In the genomic region with DNA sequence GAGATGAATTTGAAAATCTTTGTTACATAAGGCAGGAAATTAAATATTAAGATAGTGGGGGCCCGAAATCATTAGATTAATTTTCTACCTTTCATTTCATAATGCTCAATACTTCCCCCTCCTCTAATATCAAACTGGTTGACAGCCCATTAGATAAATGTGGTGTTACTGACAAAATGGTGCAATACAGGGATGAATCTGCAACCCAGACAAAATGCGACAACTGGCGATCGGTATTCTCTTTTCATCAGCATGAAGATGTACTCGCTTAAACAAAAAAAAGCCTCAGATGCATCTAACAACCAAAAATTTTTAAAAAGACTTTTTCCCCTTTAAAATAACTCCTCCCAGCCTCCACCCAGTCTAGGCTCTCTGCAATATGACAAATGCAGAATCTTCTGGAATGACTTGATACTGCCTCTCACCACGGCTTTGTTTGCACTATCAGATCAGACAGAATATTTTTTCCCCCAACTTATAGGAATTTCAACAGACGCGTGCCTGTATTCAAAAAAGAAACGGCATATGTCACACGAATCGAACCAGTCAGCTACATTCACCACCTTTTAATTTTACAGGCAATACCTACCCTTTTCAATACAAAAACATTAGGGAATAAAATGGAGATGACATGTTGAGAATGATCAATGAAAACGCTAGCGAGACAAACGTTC, we compare ENCODE assay signal across 8 cellular contexts. TPM values are rescaled to one million over a fixed set of nuclear protein-coding genes. Genes with fewer than 3 reads are reported as not detected.
DNase-seq lines count a peak whose midpoint lies in the region; ATAC-seq, FAIRE-seq and TF ChIP-seq lines count a peak whose summit lies in the region.

No MANE protein-coding gene starts in this region.

- H3K4me2 ChIP-seq in KMS-11 (peak overlapping the region; percentile 83), K562 (ENCODE audit: insufficient read depth, low read length) (peak overlapping the region; percentile 87), mesendoderm (ENCODE audit: low read length) (peak overlapping the region; percentile 66)

- WGBS in K562 (ENCODE audit: insufficient coverage, low coverage, missing lambda C conversion rate), result under 1% methylated on average over 14 of the region's 14 CpGs
- no CpG with 5 or more reads among the region's 14 CpGs for WGBS in mesendoderm (ENCODE audit: extremely low coverage, insufficient coverage, low lambda C conversion rate)

- H3K9me3 ChIP-seq in K562 (replicated peaks; ENCODE audit: control insufficient read depth, insufficient read depth, low read depth, low read length), result no peaks in the 10 kb centered on the region

- H3K4me1 ChIP-seq in KMS-11 (ENCODE audit: low read depth, poor library complexity, severe bottlenecking) (peaks cover 52% of the 10 kb centered on the region), K562 (replicated peaks in 1 of 2; ENCODE audit: control insufficient read depth in 2 of 2, insufficient read depth in 2 of 2, low read length in 2 of 2) (peaks cover 14 to 25% of the 10 kb centered on the region in 2 experiments), mesendoderm (ENCODE audit: control insufficient read depth, low read depth, low read length) (peaks cover 7% of the 10 kb centered on the region)

- peak; percentile 35 for FAIRE-seq in K562 (lab: Jason Lieb, UNC)

- no peak for TF ChIP-seq EP300 in K562 (IDR thresholded peaks at IDR 0.05; ENCODE audit: low read length)

- TF ChIP-seq POLR2A in K562 (conservative IDR thresholded peaks at IDR 0.05), result no peak

- peak overlapping the region; percentile 94 for H3K4me3 ChIP-seq in AG09309 (ENCODE audit: control insufficient read depth, low read depth, low read length)
- H3K4me3 ChIP-seq in KMS-11 (IDR thresholded peaks at IDR 0.05; ENCODE audit: insufficient read depth, low read depth, low read length), result no peak overlapping the region
- peak overlapping the region; percentile 94 for H3K4me3 ChIP-seq in K562
- peak overlapping the region; percentile 96 for H3K4me3 ChIP-seq in mesendoderm (ENCODE audit: low read length)

- no peak overlapping the region for H2BK5ac ChIP-seq in mesendoderm (ENCODE audit: low read length)

- no peak overlapping the region for H3K23ac ChIP-seq in mesendoderm (ENCODE audit: low read length)

- peaks cover 5% of the 10 kb centered on the region for H3K9me1 ChIP-seq in K562 (ENCODE audit: control insufficient read depth, insufficient read depth, low read length)

- no peak for DNase-seq in AG09309 (ENCODE audit: low read depth)
- peak in 1 of 4 experiments; percentile 46 for DNase-seq in K562 (ENCODE audit: extremely low read depth in 1 of 4, low spot score in 3 of 4)
- DNase-seq in mesendoderm, result no peak
- no peak for DNase-seq in posterior vena cava (ENCODE audit: low spot score)
- DNase-seq in kidney tubule cell (ENCODE audit: low spot score), result no peak
- no peak for DNase-seq in T1000 (lab: John Stamatoyannopoulos, UW)
- DNase-seq in activated CD4-positive, CD25-positive, alpha-beta regulatory T cell treated with anti-CD3 and anti-CD28 coated beads, Interleukin-2, amount 50 U/mL, for 72 hours, result no peak

- H3K9ac ChIP-seq in KMS-11, result peak overlapping the region; percentile 95
- H3K9ac ChIP-seq in K562 (ENCODE audit: insufficient read depth in 1 of 2, low read depth in 2 of 2, low read length in 2 of 2), result peak overlapping the region; percentile 84 to 99
- H3K9ac ChIP-seq in mesendoderm (ENCODE audit: low read length), result peak overlapping the region; percentile 99

- peak overlapping the region; percentile 100 for H3K56ac ChIP-seq in mesendoderm (ENCODE audit: low read length)

- H3K18ac ChIP-seq in mesendoderm (ENCODE audit: low read length), result peak overlapping the region; percentile 78

- no peaks in the 10 kb centered on the region for H3K27me3 ChIP-seq in KMS-11 (ENCODE audit: insufficient read depth, low read depth)
- H3K27me3 ChIP-seq in K562 (ENCODE audit: control insufficient read depth in 2 of 2, insufficient read depth in 2 of 2, low read length in 2 of 2), result no peaks in the 10 kb centered on the region
- no peaks in the 10 kb centered on the region for H3K27me3 ChIP-seq in mesendoderm (ENCODE audit: insufficient read depth, low read length, poor library complexity)

- POLR2A ChIA-PET in K562 (lab: Yijun Ruan, JAX), result interaction anchor here (1.0 to 1.8 kb wide), 6 partner anchors 8 to 40 kb away, joined by 3 to 5 read pairs (median 4); no protein-coding TSS in a partner anchor

- no peak overlapping the region for H2BK15ac ChIP-seq in mesendoderm (replicated peaks; ENCODE audit: low read depth)

- no peak overlapping the region for H2AK5ac ChIP-seq in mesendoderm (ENCODE audit: low read length)

- TSS peak; percentile 54 for BruUV-seq in K562 (replicated peaks; lab: Mats Ljungman, UMichigan)

- no peaks in the 10 kb centered on the region for H3K79me1 ChIP-seq in mesendoderm (ENCODE audit: low read length)

- CTCF ChIA-PET in K562 (lab: Yijun Ruan, JAX; ENCODE audit: low intra/inter-chr PET ratio), result no interaction called here

- intact Hi-C loops in K562 (cut with micrococcal nuclease) (loop anchor here (2.0 kb wide), 1 partner anchor 35 kb away; no protein-coding TSS in a partner anchor), posterior vena cava (cut with DNase I) (loop anchor here in 1 of 2 donors (5.0 kb wide), 1 partner anchor 35 kb away; no protein-coding TSS in a partner anchor)

- H4K20me1 ChIP-seq in KMS-11 (ENCODE audit: insufficient read depth), result peaks cover 47% of the 10 kb centered on the region
- peaks cover 46% of the 10 kb centered on the region for H4K20me1 ChIP-seq in K562 (replicated peaks; ENCODE audit: control insufficient read depth, insufficient read depth, low read length)

- no peak overlapping the region for H3K4ac ChIP-seq in mesendoderm (ENCODE audit: low read depth, low read length)

- H4K5ac ChIP-seq in mesendoderm (ENCODE audit: low read length), result no peak overlapping the region

- no peak overlapping the region for H4K8ac ChIP-seq in mesendoderm (ENCODE audit: low read depth, low read length)

- no peak for ATAC-seq in K562

- H3K27ac ChIP-seq in KMS-11 (peak overlapping the region; percentile 89), K562 (ENCODE audit: extremely low read depth, low read depth, low read length) (peak overlapping the region; percentile 90), mesendoderm (ENCODE audit: low read depth, low read length) (no peak overlapping the region)

- H3K79me2 ChIP-seq in KMS-11 (ENCODE audit: insufficient read depth, low read depth), result peaks cover 61% of the 10 kb centered on the region
- H3K79me2 ChIP-seq in K562 (ENCODE audit: control insufficient read depth, insufficient read depth, low read length), result peaks cover 63% of the 10 kb centered on the region
- peaks cover 61% of the 10 kb centered on the region for H3K79me2 ChIP-seq in mesendoderm (ENCODE audit: control insufficient read depth, insufficient read depth, low read length)

- in situ Hi-C loops in K562 (cut with MboI), result no loop called here

- no peak for TF ChIP-seq RAD21 in K562 (CRISPR knock-in tag; conservative IDR thresholded peaks at IDR 0.05 in 1 of 2, IDR thresholded peaks at IDR 0.05 in 1 of 2)

- peaks cover 27% of the 10 kb centered on the region; the same call in 1 of the 2 replicates for H3K36me3 ChIP-seq in KMS-11 (ENCODE audit: insufficient read depth)
- peaks cover 51% of the 10 kb centered on the region for H3K36me3 ChIP-seq in K562 (ENCODE audit: control insufficient read depth, insufficient read depth, low read length)
- peaks cover 2% of the 10 kb centered on the region for H3K36me3 ChIP-seq in mesendoderm (ENCODE audit: control insufficient read depth, insufficient read depth, low read length)

- TF ChIP-seq CTCF in AG09309 (IDR thresholded peaks at IDR 0.05; ENCODE audit: control insufficient read depth, insufficient read depth, low read depth, low read length, missing control alignments) (no peak), KMS-11 (conservative IDR thresholded peaks at IDR 0.05; ENCODE audit: low read depth, low read length) (no peak), K562 (IDR thresholded peaks at IDR 0.05 in 2 of 3, conservative IDR thresholded peaks at IDR 0.05 in 1 of 3; ENCODE audit: insufficient read depth in 2 of 3, low read depth in 1 of 3, low read length in 3 of 3) (no peak)

- H2BK120ac ChIP-seq in mesendoderm (ENCODE audit: low read depth, low read length), result no peak overlapping the region

- no peak overlapping the region for H2AFZ ChIP-seq in KMS-11 (ENCODE audit: low read depth)
- H2AFZ ChIP-seq in K562 (ENCODE audit: low read depth, low read length), result no peak overlapping the region

RNA-seq across cellular contexts. Expression of a gene that starts 1.3 kb away (rescaled TPM):
- total RNA-seq in K562 (2011; cell fraction: chromatin; rRNA removed; ENCODE audit: low replicate concordance), result 60.5 and 71.2 TPM in 2 replicates
- total RNA-seq in K562 (2011; cell fraction: nucleolus; rRNA removed), result 39.9 and 41.7 TPM in 2 replicates
- total RNA-seq in K562 (2011; cell fraction: nucleoplasm; rRNA removed), result 59.5 and 77.9 TPM in 2 replicates
- total RNA-seq in K562 (2014; rRNA removed) (50.3 and 53.2 TPM in 2 replicates), K562 (2014; rRNA removed; fragmentation: Illumina TruSeq; extraction: Trizol) (144 and 155 TPM in 2 replicates), K562 (2015; rRNA removed; fragmentation: Illumina TruSeq; extraction: Trizol) (135 and 136 TPM in 2 replicates), K562 (2021) (238 and 246 TPM in 2 replicates), posterior vena cava (100 to 1,000 TPM; 114 to 134 TPM)
- polyA plus RNA-seq in K562 (2011; rRNA removed) (67.6 and 94.5 TPM in 2 replicates), K562 (2014; fragmentation: Illumina TruSeq; extraction: Trizol) (200 and 204 TPM in 2 replicates), K562 (2014; fragmentation: Nextera tagmentation; extraction: Ambion mirVana) (10 to 100 TPM; 30.4 to 37.6 TPM), K562 (2014; rRNA removed) (74.9 and 83.6 TPM in 2 replicates)
- 43.4 and 52.2 TPM in 2 replicates for polyA plus RNA-seq in K562 (2011; cell fraction: cytosol; rRNA removed)
- 30.1 and 40.2 TPM in 2 replicates for polyA plus RNA-seq in K562 (2011; cell fraction: nucleus; rRNA removed)
- polyA plus RNA-seq in K562 (2012), result 142 and 212 TPM in 2 replicates
- polyA minus RNA-seq in K562 (2011; rRNA and poly(A)+ RNA removed), result 142 and 187 TPM in 2 replicates
- 110 and 154 TPM in 2 replicates for polyA minus RNA-seq in K562 (2011; cell fraction: cytosol; rRNA and poly(A)+ RNA removed)
- polyA minus RNA-seq in K562 (2011; cell fraction: nucleus; rRNA and poly(A)+ RNA removed), result 23.0 and 31.1 TPM in 2 replicates
- polyA plus RNA-seq in mesendoderm (2013, experiment 1 of 2), result 160 TPM
- 158 TPM for polyA plus RNA-seq in mesendoderm (2013, experiment 2 of 2)

RNA-seq across cellular contexts. Expression of a gene that starts 52.0 kb away (rescaled TPM):
- 0.74 and 1.7 TPM in 2 replicates for total RNA-seq in K562 (2011; cell fraction: chromatin; rRNA removed; ENCODE audit: low replicate concordance)
- 2.6 and 3.0 TPM in 2 replicates for total RNA-seq in K562 (2011; cell fraction: nucleolus; rRNA removed)
- total RNA-seq in K562 (2011; cell fraction: nucleoplasm; rRNA removed), result 1.2 TPM in 2 replicates
- total RNA-seq in K562 (2014; rRNA removed), result 0.41 and 0.49 TPM in 2 replicates
- total RNA-seq in K562 (2014; rRNA removed; fragmentation: Illumina TruSeq; extraction: Trizol), result 0.19 and 0.65 TPM in 2 replicates
- total RNA-seq in K562 (2015; rRNA removed; fragmentation: Illumina TruSeq; extraction: Trizol), result 0.98 and 1.1 TPM in 2 replicates
- total RNA-seq in K562 (2021), result 0.98 and 1.2 TPM in 2 replicates
- 0.91 and 1.2 TPM in 2 replicates for polyA plus RNA-seq in K562 (2011; rRNA removed)
- 0.71 and 2.0 TPM in 2 replicates for polyA plus RNA-seq in K562 (2011; cell fraction: cytosol; rRNA removed)
- 1.8 and 2.8 TPM in 2 replicates for polyA plus RNA-seq in K562 (2011; cell fraction: nucleus; rRNA removed)
- 1.9 and 4.0 TPM in 2 replicates for polyA plus RNA-seq in K562 (2012)
- polyA plus RNA-seq in K562 (2014; fragmentation: Illumina TruSeq; extraction: Trizol), result 0.80 and 1.5 TPM in 2 replicates
- under 1 TPM in 1 of 2 experiments, not detected in 1; 0.06 TPM for polyA plus RNA-seq in K562 (2014; fragmentation: Nextera tagmentation; extraction: Ambion mirVana)
- 0.67 and 1.0 TPM in 2 replicates for polyA plus RNA-seq in K562 (2014; rRNA removed)
- 0.30 and 0.53 TPM in 2 replicates for polyA minus RNA-seq in K562 (2011; rRNA and poly(A)+ RNA removed)
- 0.55 and 0.76 TPM in 2 replicates for polyA minus RNA-seq in K562 (2011; cell fraction: cytosol; rRNA and poly(A)+ RNA removed)
- 0.27 TPM in 1 of 2 replicates, not detected in the other for polyA minus RNA-seq in K562 (2011; cell fraction: nucleus; rRNA and poly(A)+ RNA removed)
- polyA plus RNA-seq in mesendoderm (2013, experiment 1 of 2), result 4.3 TPM
- 4.4 TPM for polyA plus RNA-seq in mesendoderm (2013, experiment 2 of 2)
- total RNA-seq in posterior vena cava, result under 1 TPM; 0.32 to 0.38 TPM

RNA-seq across cellular contexts. Expression of a gene that starts 55.0 kb away (rescaled TPM):
- total RNA-seq in K562 (2011; cell fraction: chromatin; rRNA removed; ENCODE audit: low replicate concordance), result 7.2 and 18.6 TPM in 2 replicates
- 37.0 and 39.4 TPM in 2 replicates for total RNA-seq in K562 (2011; cell fraction: nucleolus; rRNA removed)
- total RNA-seq in K562 (2011; cell fraction: nucleoplasm; rRNA removed), result 25.3 and 28.7 TPM in 2 replicates
- total RNA-seq in K562 (2014; rRNA removed) (138 and 216 TPM in 2 replicates), K562 (2014; rRNA removed; fragmentation: Illumina TruSeq; extraction: Trizol) (16.0 and 27.1 TPM in 2 replicates), K562 (2015; rRNA removed; fragmentation: Illumina TruSeq; extraction: Trizol) (180 TPM in 2 replicates), K562 (2021) (522 and 565 TPM in 2 replicates), posterior vena cava (1,000 to 10,000 TPM; 2,473 to 2,747 TPM)
- polyA plus RNA-seq in K562 (2011; rRNA removed) (44.8 and 88.9 TPM in 2 replicates), K562 (2014; fragmentation: Illumina TruSeq; extraction: Trizol) (258 and 607 TPM in 2 replicates), K562 (2014; fragmentation: Nextera tagmentation; extraction: Ambion mirVana) (100 to 1,000 TPM in 1 of 2 experiments, 10 to 100 TPM in 1; 97.3 to 128 TPM), K562 (2014; rRNA removed) (283 and 298 TPM in 2 replicates)
- 114 and 636 TPM in 2 replicates for polyA plus RNA-seq in K562 (2011; cell fraction: cytosol; rRNA removed)
- polyA plus RNA-seq in K562 (2011; cell fraction: nucleus; rRNA removed), result 55.5 and 127 TPM in 2 replicates
- polyA plus RNA-seq in K562 (2012), result 343 and 551 TPM in 2 replicates
- 7.3 and 10.1 TPM in 2 replicates for polyA minus RNA-seq in K562 (2011; rRNA and poly(A)+ RNA removed)
- polyA minus RNA-seq in K562 (2011; cell fraction: cytosol; rRNA and poly(A)+ RNA removed), result 107 and 110 TPM in 2 replicates
- 19.9 and 22.8 TPM in 2 replicates for polyA minus RNA-seq in K562 (2011; cell fraction: nucleus; rRNA and poly(A)+ RNA removed)
- 197 TPM for polyA plus RNA-seq in mesendoderm (2013, experiment 1 of 2)
- polyA plus RNA-seq in mesendoderm (2013, experiment 2 of 2), result 201 TPM

Comparison
In these comparisons a context has a peak if more than half of its experiments do, and no peak if none do; other contexts are left out.
1. RNA of a gene that starts 55.0 kb away (total RNA-seq): 2,473 to 2,747 TPM in posterior vena cava; 7.2 to 565 TPM in K562; every median in the first group is over 4 times any median in the second.
2. Peak in every context shown above with its lines, with median percentiles within 50 percentile points of each other: H3K4me2 ChIP-seq and H3K9ac ChIP-seq.